In genomic region chr3:129692743-129693142, GRCh38 we compare ENCODE assay signal across 1 cellular context.
TF ChIP-seq lines count a peak whose summit lies in the region.

No MANE protein-coding gene starts in this region.

TF ChIP-seq in HepG2, 621 proteins besides CTCF, POLR2A, EP300 and RAD21 (continued from another document):
- TF ChIP-seq, protein P1, sequence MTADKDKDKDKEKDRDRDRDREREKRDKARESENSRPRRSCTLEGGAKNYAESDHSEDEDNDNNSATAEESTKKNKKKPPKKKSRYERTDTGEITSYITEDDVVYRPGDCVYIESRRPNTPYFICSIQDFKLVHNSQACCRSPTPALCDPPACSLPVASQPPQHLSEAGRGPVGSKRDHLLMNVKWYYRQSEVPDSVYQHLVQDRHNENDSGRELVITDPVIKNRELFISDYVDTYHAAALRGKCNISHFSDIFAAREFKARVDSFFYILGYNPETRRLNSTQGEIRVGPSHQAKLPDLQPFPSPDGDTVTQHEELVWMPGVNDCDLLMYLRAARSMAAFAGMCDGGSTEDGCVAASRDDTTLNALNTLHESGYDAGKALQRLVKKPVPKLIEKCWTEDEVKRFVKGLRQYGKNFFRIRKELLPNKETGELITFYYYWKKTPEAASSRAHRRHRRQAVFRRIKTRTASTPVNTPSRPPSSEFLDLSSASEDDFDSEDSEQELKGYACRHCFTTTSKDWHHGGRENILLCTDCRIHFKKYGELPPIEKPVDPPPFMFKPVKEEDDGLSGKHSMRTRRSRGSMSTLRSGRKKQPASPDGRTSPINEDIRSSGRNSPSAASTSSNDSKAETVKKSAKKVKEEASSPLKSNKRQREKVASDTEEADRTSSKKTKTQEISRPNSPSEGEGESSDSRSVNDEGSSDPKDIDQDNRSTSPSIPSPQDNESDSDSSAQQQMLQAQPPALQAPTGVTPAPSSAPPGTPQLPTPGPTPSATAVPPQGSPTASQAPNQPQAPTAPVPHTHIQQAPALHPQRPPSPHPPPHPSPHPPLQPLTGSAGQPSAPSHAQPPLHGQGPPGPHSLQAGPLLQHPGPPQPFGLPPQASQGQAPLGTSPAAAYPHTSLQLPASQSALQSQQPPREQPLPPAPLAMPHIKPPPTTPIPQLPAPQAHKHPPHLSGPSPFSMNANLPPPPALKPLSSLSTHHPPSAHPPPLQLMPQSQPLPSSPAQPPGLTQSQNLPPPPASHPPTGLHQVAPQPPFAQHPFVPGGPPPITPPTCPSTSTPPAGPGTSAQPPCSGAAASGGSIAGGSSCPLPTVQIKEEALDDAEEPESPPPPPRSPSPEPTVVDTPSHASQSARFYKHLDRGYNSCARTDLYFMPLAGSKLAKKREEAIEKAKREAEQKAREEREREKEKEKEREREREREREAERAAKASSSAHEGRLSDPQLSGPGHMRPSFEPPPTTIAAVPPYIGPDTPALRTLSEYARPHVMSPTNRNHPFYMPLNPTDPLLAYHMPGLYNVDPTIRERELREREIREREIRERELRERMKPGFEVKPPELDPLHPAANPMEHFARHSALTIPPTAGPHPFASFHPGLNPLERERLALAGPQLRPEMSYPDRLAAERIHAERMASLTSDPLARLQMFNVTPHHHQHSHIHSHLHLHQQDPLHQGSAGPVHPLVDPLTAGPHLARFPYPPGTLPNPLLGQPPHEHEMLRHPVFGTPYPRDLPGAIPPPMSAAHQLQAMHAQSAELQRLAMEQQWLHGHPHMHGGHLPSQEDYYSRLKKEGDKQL (CRISPR knock-in tag; IDR thresholded peaks at IDR 0.05; ENCODE audit: low read depth): no peak
- TF ChIP-seq ZNF333 (CRISPR knock-in tag; IDR thresholded peaks at IDR 0.05; ENCODE audit: borderline replicate concordance): no peak
TF ChIP-seq in HepG2: peak in this region for 1.
